ENCODE assay signal across 19 cellular contexts in the genomic region with DNA sequence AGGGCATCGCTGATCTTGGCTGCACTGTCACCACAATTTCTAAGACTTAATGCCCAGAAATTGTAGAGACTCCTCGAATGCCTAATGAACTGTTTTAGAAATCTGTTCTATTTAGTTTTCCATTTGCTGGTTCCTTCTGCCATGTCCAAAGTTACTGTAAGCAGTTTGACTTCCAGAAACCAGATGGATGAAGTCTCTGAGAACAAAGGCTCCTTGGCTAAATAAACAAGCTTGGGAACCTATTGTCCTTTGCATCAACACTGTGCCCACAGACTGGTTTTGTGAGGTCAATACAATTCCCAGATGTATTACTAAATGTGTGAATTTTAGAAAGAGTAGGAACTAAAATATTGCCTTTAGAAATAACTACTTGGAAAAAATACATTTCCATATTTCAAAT.
DNase-seq lines count a peak whose midpoint lies in the region; TF ChIP-seq lines count a peak whose summit lies in the region.
"Had no signal": no experiment of that assay in that cellular context is flagged by ENCODE, and none has a peak within 500 bp of the region (broad histone marks: within the 10 kb centered on the region; RNA-seq: fewer than 3 reads in every experiment).

No MANE protein-coding gene starts in this region.

- H3K36me3 ChIP-seq in ACC112 (ENCODE audit: insufficient read depth, low read length) (no peaks in the 10 kb centered on the region), esophagus muscularis mucosa (no peaks in the 10 kb centered on the region)

- no peaks in the 10 kb centered on the region for H3K79me1 ChIP-seq in H9 (ENCODE audit: insufficient read depth, low read depth, low read length, poor library complexity, severe bottlenecking)

- H3K27me3 ChIP-seq in ACC112 (ENCODE audit: insufficient read depth, low read length) (no peaks in the 10 kb centered on the region), esophagus muscularis mucosa (no peaks in the 10 kb centered on the region), H9 (ENCODE audit: insufficient read depth, low read length) (no peaks in the 10 kb centered on the region)

- H3K9ac ChIP-seq in H9 (ENCODE audit: extremely low read depth, insufficient read length, low read length): no peak overlapping the region

- no peaks in the 10 kb centered on the region for H3K9me3 ChIP-seq in esophagus muscularis mucosa
- H3K9me3 ChIP-seq in H9 (ENCODE audit: control insufficient read depth, low read depth, low read length): no peaks in the 10 kb centered on the region
- H3K9me3 ChIP-seq: A549 had no signal

- no peak overlapping the region for H2BK15ac ChIP-seq in H9 (ENCODE audit: low read depth, low read length)

- no peak overlapping the region for H3K23ac ChIP-seq in H9 (ENCODE audit: insufficient read length, low read depth, low read length)

- DNase-seq in M059J (ENCODE audit: low read depth) (peak; percentile 18), esophagus muscularis mucosa (ENCODE audit: extremely low spot score) (no peak), myocyte (ENCODE audit: low read depth) (peak; percentile 36), glomerular visceral epithelial cell (ENCODE audit: extremely low spot score) (no peak), H9 (no peak)
- no peak for DNase-seq in activated CD4-positive, alpha-beta T cell treated with anti-CD3 and anti-CD28 coated beads for 48 hours
- DNase-seq: C1 segment of cervical spinal cord; GOT3; KBM-7; NCI-H1048; NCI-H2081 treated with DMSO at 0.1 percent for 48 hours; NCI-H226; NCI-H524 treated with DMSO at 0.1 percent for 48 hours; NK-92 treated with Interleukin-12 subunit alpha and Interleukin-12 subunit beta, amount 100 ng/mL, for 24 hours; OCI-M1; RPMI8226; SIG-M5 had no signal

- no peaks in the 10 kb centered on the region for H3K9me3 Mint-ChIP-seq in H9

- H3K79me2 ChIP-seq in ACC112 (ENCODE audit: control insufficient read depth, insufficient read depth, low read length, unreplicated experiment): no peaks in the 10 kb centered on the region
- H3K79me2 ChIP-seq in H9 (ENCODE audit: insufficient read depth, low read length): no peaks in the 10 kb centered on the region

- no peak overlapping the region for H3T11ph ChIP-seq in H9 (ENCODE audit: low read length)

- H4K5ac ChIP-seq in H9 (ENCODE audit: insufficient read length, low read depth, low read length): no peak overlapping the region

- peak; percentile 65 for TF ChIP-seq EP300 in esophagus muscularis mucosa (IDR thresholded peaks at IDR 0.05)

- no peaks in the 10 kb centered on the region for H3K27me3 Mint-ChIP-seq in H9 (ENCODE audit: low read depth)

- no peak overlapping the region for H3K18ac ChIP-seq in H9 (ENCODE audit: insufficient read length, low read depth, low read length)

- no peak overlapping the region for H3K14ac ChIP-seq in H9 (ENCODE audit: insufficient read depth, low read length)

- H4K8ac ChIP-seq in H9 (replicated peaks; ENCODE audit: insufficient read length, low read depth, low read length): no peak overlapping the region

- H2BK20ac ChIP-seq in H9 (ENCODE audit: low read depth, low read length, poor library complexity, severe bottlenecking): no peak overlapping the region

- no peaks in the 10 kb centered on the region for H3K36me3 Mint-ChIP-seq in H9 (ENCODE audit: insufficient read depth in 1 of 3, low read depth in 3 of 3)

- H2AK5ac ChIP-seq in H9 (ENCODE audit: insufficient read length, low read length): no peak overlapping the region

- no peak overlapping the region for H2AFZ ChIP-seq in ACC112 (ENCODE audit: low read length, unreplicated experiment)
- H2AFZ ChIP-seq in H9 (ENCODE audit: low read length): no peak overlapping the region

- H3K4me1 Mint-ChIP-seq in H9: no peaks in the 10 kb centered on the region

- H3K4me2 ChIP-seq in H9 (ENCODE audit: insufficient read depth, insufficient read length, low read length): no peak overlapping the region
- H3K4me2 ChIP-seq: A549 had no signal

- no peak overlapping the region for H3K56ac ChIP-seq in H9 (ENCODE audit: insufficient read length, low read depth, low read length)

- TF ChIP-seq POLR2A in esophagus muscularis mucosa (IDR thresholded peaks at IDR 0.05; ENCODE audit: low read depth): no peak

- H2BK12ac ChIP-seq in H9 (ENCODE audit: insufficient read length, low read depth, low read length): no peak overlapping the region

- H3K27ac ChIP-seq in ACC112 (ENCODE audit: low read depth, low read length) (peak overlapping the region; percentile 45; the same call in 1 of the 2 replicates), esophagus muscularis mucosa (replicated peaks in 1 of 4) (peak overlapping the region in 1 of 4 donors; percentile 5), H9 (ENCODE audit: insufficient read length, low read depth, low read length) (no peak overlapping the region)
- H3K27ac ChIP-seq: A549 had no signal

- H3K4me3 Mint-ChIP-seq in H9: no peak overlapping the region

- H3K27ac Mint-ChIP-seq in H9: no peak overlapping the region

- no peaks in the 10 kb centered on the region for H3K23me2 ChIP-seq in H9 (ENCODE audit: insufficient read length, low read depth, low read length, poor library complexity, severe bottlenecking)

- H3K4me3 ChIP-seq in ACC112 (ENCODE audit: low read depth, low read length) (no peak overlapping the region), esophagus muscularis mucosa (no peak overlapping the region)
- H3K4me3 ChIP-seq: A549 had no signal

- TF ChIP-seq CTCF in esophagus muscularis mucosa (IDR thresholded peaks at IDR 0.05) (no peak), H9 (conservative IDR thresholded peaks at IDR 0.05) (no peak)

- H4K20me1 ChIP-seq in H9 (ENCODE audit: control insufficient read depth, insufficient read depth, insufficient read length): no peaks in the 10 kb centered on the region

- H3K4me1 ChIP-seq in ACC112 (ENCODE audit: control insufficient read depth, insufficient read depth, low read length, unreplicated experiment): peaks cover 44% of the 10 kb centered on the region
- H3K4me1 ChIP-seq in esophagus muscularis mucosa: peaks cover 0 to 32% (median 18%) of the 10 kb centered on the region in 4 donors
- H3K4me1 ChIP-seq in H9 (ENCODE audit: insufficient read depth, low read length): no peaks in the 10 kb centered on the region

- intact Hi-C loops in esophagus muscularis mucosa (cut with DNase I): no loop called here

- H4K91ac ChIP-seq in H9 (ENCODE audit: insufficient read length, low read depth, low read length): no peak overlapping the region

- no peak overlapping the region for H2BK5ac ChIP-seq in H9 (ENCODE audit: insufficient read length, low read length)

- H3K4ac ChIP-seq in H9 (ENCODE audit: low read depth, low read length): no peak overlapping the region

- H2BK120ac ChIP-seq in H9 (ENCODE audit: low read depth, low read length, poor library complexity, severe bottlenecking): no peak overlapping the region

- 60% methylated on average over 2 of the region's 2 CpGs for WGBS in esophagus muscularis mucosa
- no CpG with 5 or more reads among the region's 2 CpGs for WGBS in H9 (ENCODE audit: extremely low coverage, insufficient read length, low lambda C conversion rate)

Comparison
In these comparisons a context has a peak if more than half of its experiments do, and no peak if none do; other contexts are left out.
1. DNase-seq: peak in M059J (single experiment) and myocyte (single experiment); none in esophagus muscularis mucosa (single experiment), activated CD4-positive, alpha-beta T cell treated with anti-CD3 and anti-CD28 coated beads for 48 hours (single experiment), glomerular visceral epithelial cell (single experiment) and H9 (single experiment).